Comparison of ENCODE assay signal across 8 cellular contexts in genomic region chr5:154039458-154039829, GRCh38. TPM values are rescaled to one million over a fixed set of nuclear protein-coding genes. Genes with fewer than 3 reads are reported as not detected.
DNase-seq lines count a peak whose midpoint lies in the region; ATAC-seq and TF ChIP-seq lines count a peak whose summit lies in the region.

No MANE protein-coding gene starts in this region.

- H3K4me3 ChIP-seq in SK-N-SH (ENCODE audit: low read depth in 2 of 2, low read length in 1 of 2) (peak overlapping the region; percentile 97 to 99), iPS-20b (ENCODE audit: low read length) (peak overlapping the region; percentile 96), stomach smooth muscle (ENCODE audit: low read length in 2 of 2) (peak overlapping the region; percentile 95 to 97)

- H3K9me3 Mint-ChIP-seq in activated naive CD4-positive, alpha-beta T cell treated with anti-CD3 and anti-CD28 coated beads, Interleukin-2, amount 50 U/mL, for 72 hours: no peaks in the 10 kb centered on the region

- H3K36me3 Mint-ChIP-seq in activated naive CD4-positive, alpha-beta T cell treated with anti-CD3 and anti-CD28 coated beads, Interleukin-2, amount 50 U/mL, for 72 hours: peaks cover 7 to 13% of the 10 kb centered on the region in 2 donors

- ATAC-seq in SK-N-SH treated with all-trans-retinoic acid at 6 μM for 48 hours (no peak), GM19395 (IDR thresholded peaks at IDR 0.05; ENCODE audit: unreplicated experiment) (no peak)
- no peak for ATAC-seq in activated naive CD4-positive, alpha-beta T cell treated with anti-CD3 and anti-CD28 coated beads, Interleukin-2, amount 50 U/mL, for 72 hours

- 57% methylated on average over 1 of the region's 1 CpG for WGBS in SK-N-SH (ENCODE audit: low lambda C conversion rate)

- no peaks in the 10 kb centered on the region for H3K9me2 ChIP-seq in SK-N-SH

- H3K27ac Mint-ChIP-seq in activated naive CD4-positive, alpha-beta T cell treated with anti-CD3 and anti-CD28 coated beads, Interleukin-2, amount 50 U/mL, for 72 hours: peak overlapping the region; percentile 98

- no peak for TF ChIP-seq RAD21 in SK-N-SH (IDR thresholded peaks at IDR 0.05; ENCODE audit: low read length)

- DNase-seq in SK-N-SH (no peak), HPDE6-E6E7 (ENCODE audit: extremely low spot score) (no peak), NOMO-1 treated with dmso at 0.1 percent for 144 hours (lab: John Stamatoyannopoulos, UW; ENCODE audit: unreplicated experiment) (no peak)
- DNase-seq in activated naive CD4-positive, alpha-beta T cell treated with anti-CD3 and anti-CD28 coated beads, Interleukin-2, amount 50 U/mL, for 72 hours (ENCODE audit: low spot score in 2 of 2): no peak

- TF ChIP-seq CTCF in SK-N-SH (IDR thresholded peaks at IDR 0.05): no peak

- CTCF ChIA-PET in SK-N-SH (lab: Yijun Ruan, JAX): interaction anchor here (1.1 to 2.0 kb wide), 2 partner anchors 33 to 56 kb away, joined by 3 to 10 read pairs; no protein-coding TSS in a partner anchor

- peaks cover 74% of the 10 kb centered on the region for H3K79me2 ChIP-seq in SK-N-SH (ENCODE audit: insufficient read depth)

- H3K9me3 ChIP-seq in SK-N-SH (no peaks in the 10 kb centered on the region), iPS-20b (ENCODE audit: insufficient read depth, low read depth, low read length) (no peaks in the 10 kb centered on the region), stomach smooth muscle (ENCODE audit: control insufficient read depth in 2 of 2, low read length in 2 of 2) (no peaks in the 10 kb centered on the region)

- H3K4me2 ChIP-seq in SK-N-SH: peak overlapping the region; percentile 80

- H3F3A ChIP-seq in SK-N-SH (replicated peaks; ENCODE audit: insufficient read depth): no peaks in the 10 kb centered on the region

- H3K27me3 ChIP-seq in SK-N-SH (ENCODE audit: insufficient read depth) (no peaks in the 10 kb centered on the region), iPS-20b (ENCODE audit: insufficient read depth, low read length) (no peaks in the 10 kb centered on the region), stomach smooth muscle (ENCODE audit: control insufficient read depth in 1 of 2, insufficient read depth in 2 of 2, low read length in 2 of 2) (no peaks in the 10 kb centered on the region)

- H3K36me3 ChIP-seq in SK-N-SH (replicated peaks in 1 of 2; ENCODE audit: control insufficient read depth in 1 of 2, insufficient read depth in 2 of 2, low read length in 1 of 2) (peaks cover 5 to 25% of the 10 kb centered on the region in 2 experiments), iPS-20b (ENCODE audit: insufficient read depth, low read depth, low read length) (no peaks in the 10 kb centered on the region), stomach smooth muscle (ENCODE audit: control insufficient read depth in 2 of 2, insufficient read depth in 2 of 2, low read length in 2 of 2) (no peaks in the 10 kb centered on the region)

- peak overlapping the region; percentile 66 for H3K9ac ChIP-seq in SK-N-SH
- peak overlapping the region; percentile 83 for H3K9ac ChIP-seq in iPS-20b (ENCODE audit: low read depth, low read length)
- peak overlapping the region; percentile 89 to 95 for H3K9ac ChIP-seq in stomach smooth muscle (ENCODE audit: low read length in 2 of 2)

- H2AFZ ChIP-seq in SK-N-SH (ENCODE audit: low read depth): peak overlapping the region; percentile 97; the same call in 1 of the 2 replicates

- peaks cover 0 to 8% of the 10 kb centered on the region in 2 experiments; a peak in 2 of 4 replicates for H3K4me1 ChIP-seq in SK-N-SH (ENCODE audit: control insufficient read depth in 1 of 2, insufficient read depth in 2 of 2, low read depth in 1 of 2, low read length in 1 of 2)
- peaks cover 4% of the 10 kb centered on the region; the same call in 1 of the 2 replicates for H3K4me1 ChIP-seq in iPS-20b (ENCODE audit: insufficient read depth, low read length)
- H3K4me1 ChIP-seq in stomach smooth muscle (ENCODE audit: control insufficient read depth, insufficient read depth, low read length): peaks cover 4% of the 10 kb centered on the region

- POLR2A ChIA-PET in SK-N-SH (lab: Yijun Ruan, JAX): interaction anchor here (0.7 to 1.1 kb wide), 3 partner anchors 10 to 153 kb away, joined by 3 to 5 read pairs (median 3); partner anchors contain the start of gene GALNT10

- H4K20me1 ChIP-seq in SK-N-SH (ENCODE audit: insufficient read depth): no peaks in the 10 kb centered on the region

- peak overlapping the region in 1 of 2 experiments; percentile 45; a peak in 2 of 4 replicates for H3K27ac ChIP-seq in SK-N-SH (ENCODE audit: low read depth in 2 of 2, low read length in 1 of 2)
- H3K27ac ChIP-seq in iPS-20b (ENCODE audit: low read length): no peak overlapping the region
- H3K27ac ChIP-seq in stomach smooth muscle (ENCODE audit: low read length): peak overlapping the region; percentile 84

- TF ChIP-seq EP300 in SK-N-SH (IDR thresholded peaks at IDR 0.05; ENCODE audit: borderline replicate concordance in 1 of 2, low read depth in 1 of 2, low read length in 1 of 2): no peak

TF ChIP-seq in SK-N-SH, 30 proteins besides CTCF, POLR2A, EP300 and RAD21 (continues in another document):
- no peak for TF ChIP-seq REST (IDR thresholded peaks at IDR 0.05; ENCODE audit: low read depth, low read length)
- TF ChIP-seq SIN3A (IDR thresholded peaks at IDR 0.05; ENCODE audit: borderline replicate concordance, low read depth, low read length): no peak
- no peak for TF ChIP-seq TEAD4 (IDR thresholded peaks at IDR 0.05; ENCODE audit: borderline replicate concordance, insufficient read depth)
- TF ChIP-seq NFIC (IDR thresholded peaks at IDR 0.05; ENCODE audit: borderline replicate concordance): no peak
- TF ChIP-seq ELF1 (IDR thresholded peaks at IDR 0.05): no peak

TF ChIP-seq in SK-N-SH treated with all-trans-retinoic acid at 6 μM for 48 hours, 23 proteins besides CTCF, POLR2A, EP300 and RAD21:
- TF ChIP-seq BACH2 (CRISPR knock-in tag; IDR thresholded peaks at IDR 0.05; ENCODE audit: borderline replicate concordance): no peak

RNA-seq across cellular contexts. Expression of gene MFAP3, which starts 0.7 kb away (rescaled TPM):
- polyA plus RNA-seq in SK-N-SH (2012; rRNA removed): 16.0 and 23.3 TPM in 2 replicates
- polyA plus RNA-seq in SK-N-SH (2012; cell fraction: cytosol; rRNA removed): 22.7 and 25.0 TPM in 2 replicates
- 5.3 and 14.4 TPM in 2 replicates for polyA plus RNA-seq in SK-N-SH (2012; cell fraction: nucleus; rRNA removed)
- 10 to 100 TPM; 12.5 to 16.8 TPM for total RNA-seq in activated naive CD4-positive, alpha-beta T cell treated with anti-CD3 and anti-CD28 coated beads, Interleukin-2, amount 50 U/mL, for 72 hours

RNA-seq across cellular contexts. Expression of gene FAM114A2, which starts 0.7 kb away (rescaled TPM):
- polyA plus RNA-seq in SK-N-SH (2012; rRNA removed): 9.0 and 11.9 TPM in 2 replicates
- polyA plus RNA-seq in SK-N-SH (2012; cell fraction: cytosol; rRNA removed): 12.0 and 12.6 TPM in 2 replicates
- 6.8 and 12.7 TPM in 2 replicates for polyA plus RNA-seq in SK-N-SH (2012; cell fraction: nucleus; rRNA removed)
- total RNA-seq in activated naive CD4-positive, alpha-beta T cell treated with anti-CD3 and anti-CD28 coated beads, Interleukin-2, amount 50 U/mL, for 72 hours: 10 to 100 TPM; 23.2 to 24.2 TPM
